8 cellular contexts compared by ENCODE assay signal in genomic region chrX:386768-387575, GRCh38. TPM values are rescaled to one million over a fixed set of nuclear protein-coding genes. Genes with fewer than 3 reads are reported as not detected.
DNase-seq lines count a peak whose midpoint lies in the region; ATAC-seq and TF ChIP-seq lines count a peak whose summit lies in the region.

A gene with protein sequence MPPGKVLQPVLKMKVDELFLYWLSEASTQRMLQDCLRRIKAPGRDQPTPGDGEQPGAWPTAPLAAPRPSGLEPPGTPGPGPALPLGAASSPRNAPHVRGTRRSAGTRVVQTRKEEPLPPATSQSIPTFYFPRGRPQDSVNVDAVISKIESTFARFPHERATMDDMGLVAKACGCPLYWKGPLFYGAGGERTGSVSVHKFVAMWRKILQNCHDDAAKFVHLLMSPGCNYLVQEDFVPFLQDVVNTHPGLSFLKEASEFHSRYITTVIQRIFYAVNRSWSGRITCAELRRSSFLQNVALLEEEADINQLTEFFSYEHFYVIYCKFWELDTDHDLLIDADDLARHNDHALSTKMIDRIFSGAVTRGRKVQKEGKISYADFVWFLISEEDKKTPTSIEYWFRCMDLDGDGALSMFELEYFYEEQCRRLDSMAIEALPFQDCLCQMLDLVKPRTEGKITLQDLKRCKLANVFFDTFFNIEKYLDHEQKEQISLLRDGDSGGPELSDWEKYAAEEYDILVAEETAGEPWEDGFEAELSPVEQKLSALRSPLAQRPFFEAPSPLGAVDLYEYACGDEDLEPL (minus strand): TSS chrX:386907. CDS start chrX:386691, 216 bp downstream.

- H3K4me1 ChIP-seq in duodenal mucosa (ENCODE audit: control insufficient read depth in 1 of 2, insufficient read depth in 2 of 2, low read length in 2 of 2) = peaks cover 0 to 5% of the 10 kb centered on the region in 2 donors

- no peaks in the 10 kb centered on the region for H3K27me3 ChIP-seq in duodenal mucosa (ENCODE audit: control insufficient read depth in 1 of 2, insufficient read depth in 2 of 2, low read length in 2 of 2)

- CTCF ChIA-PET in AG04449 (lab: Yijun Ruan, JAX) = no interaction called here

- no peaks in the 10 kb centered on the region for H3K36me3 ChIP-seq in duodenal mucosa (ENCODE audit: control insufficient read depth in 1 of 2, insufficient read depth in 2 of 2, low read length in 2 of 2)

- no peaks in the 10 kb centered on the region for H3K9me3 ChIP-seq in duodenal mucosa (ENCODE audit: control insufficient read depth in 1 of 2, low read length in 2 of 2)

- POLR2A ChIA-PET in AG04449 (lab: Yijun Ruan, JAX) = no interaction called here

- H3K4me3 ChIP-seq in AG04449 (ENCODE audit: low read depth, low read length) = peak within 1 kb of the TSS; percentile 93
- H3K4me3 ChIP-seq in duodenal mucosa (ENCODE audit: low read depth in 1 of 2, low read length in 2 of 2) = peak within 1 kb of the TSS; percentile 77 to 87

- TF ChIP-seq CTCF in AG04449 (IDR thresholded peaks at IDR 0.05; ENCODE audit: insufficient read depth, low read length, missing control alignments) = no peak

- peak within 1 kb of the TSS; percentile 80 to 98 for H3K9ac ChIP-seq in duodenal mucosa (ENCODE audit: low read depth in 1 of 2, low read length in 2 of 2)

- H3K27ac ChIP-seq in duodenal mucosa (ENCODE audit: low read depth, low read length) = peak within 1 kb of the TSS; percentile 100

- DNase-seq in AG04449 (ENCODE audit: low read depth, low spot score) (peak; percentile 79), lung microvascular endothelial cell (ENCODE audit: low read depth in 2 of 2) (peak; percentile 98 to 100), NCI-H82 (lab: John Stamatoyannopoulos, UW) (no peak)
- DNase-seq in activated CD4-positive, alpha-beta T cell treated with anti-CD3 and anti-CD28 coated beads for 48 hours = peak; percentile 99
- DNase-seq in stimulated activated CD8-positive, alpha-beta memory T cell treated with anti-CD3 and anti-CD28 coated beads, Interleukin-12 subunit alpha, Interleukin-12 subunit beta, amount 100 ng/mL, for 24 hours (ENCODE audit: extremely low read depth) = peak; percentile 99

- peak; percentile 98 for ATAC-seq in GM19324 (IDR thresholded peaks at IDR 0.05; ENCODE audit: low FRiP score, unreplicated experiment)
- ATAC-seq in HG03520 (IDR thresholded peaks at IDR 0.05; ENCODE audit: unreplicated experiment) = peak; percentile 93

RNA-seq across cellular contexts. Expression of the gene that starts here (rescaled TPM):
- total RNA-seq in lung microvascular endothelial cell = 11.3 and 12.5 TPM in 2 replicates
